ENCODE assay signal across 1 cellular context in the genomic region with DNA sequence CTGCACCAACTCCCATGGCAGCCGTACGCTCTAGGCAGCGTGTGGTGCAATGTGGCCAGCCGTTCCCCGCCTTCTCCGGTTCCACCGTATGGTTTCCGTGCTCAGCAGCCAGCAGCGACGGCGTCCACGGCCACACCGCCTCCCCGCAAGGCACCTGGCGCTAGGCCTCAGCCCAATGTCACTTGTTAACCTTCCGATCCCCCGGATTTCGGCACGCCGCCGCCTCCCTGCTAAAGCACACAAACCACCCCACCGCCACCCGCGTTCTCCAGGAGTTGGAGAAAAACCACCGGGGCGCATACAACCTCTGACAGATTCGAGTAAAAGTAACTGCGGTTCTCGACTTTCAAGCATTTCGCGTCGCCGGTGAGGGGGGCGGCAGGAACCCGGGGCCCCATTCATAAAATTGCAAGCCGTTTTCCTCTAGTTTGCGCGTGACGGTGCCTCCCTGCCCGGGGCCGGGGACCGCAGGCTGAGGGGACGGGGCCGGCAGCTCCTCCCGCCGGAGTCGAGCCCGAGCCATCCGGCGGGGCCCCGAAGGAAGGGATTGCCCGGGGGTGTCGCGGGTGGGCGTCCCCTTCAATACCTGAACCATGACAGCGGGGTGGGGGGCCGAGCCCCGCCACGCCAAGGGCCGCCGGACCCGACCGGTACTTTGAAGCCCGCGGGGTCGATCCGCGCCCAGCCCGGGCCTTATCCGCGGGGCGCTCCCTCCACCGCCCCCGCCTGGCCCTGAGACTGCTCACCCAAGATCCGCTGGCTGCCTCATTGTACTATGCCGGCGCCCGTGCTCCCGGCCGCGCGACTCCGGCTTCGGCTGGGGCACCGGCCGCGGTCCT.
TF ChIP-seq lines count a peak whose summit lies in the region.

A gene with protein sequence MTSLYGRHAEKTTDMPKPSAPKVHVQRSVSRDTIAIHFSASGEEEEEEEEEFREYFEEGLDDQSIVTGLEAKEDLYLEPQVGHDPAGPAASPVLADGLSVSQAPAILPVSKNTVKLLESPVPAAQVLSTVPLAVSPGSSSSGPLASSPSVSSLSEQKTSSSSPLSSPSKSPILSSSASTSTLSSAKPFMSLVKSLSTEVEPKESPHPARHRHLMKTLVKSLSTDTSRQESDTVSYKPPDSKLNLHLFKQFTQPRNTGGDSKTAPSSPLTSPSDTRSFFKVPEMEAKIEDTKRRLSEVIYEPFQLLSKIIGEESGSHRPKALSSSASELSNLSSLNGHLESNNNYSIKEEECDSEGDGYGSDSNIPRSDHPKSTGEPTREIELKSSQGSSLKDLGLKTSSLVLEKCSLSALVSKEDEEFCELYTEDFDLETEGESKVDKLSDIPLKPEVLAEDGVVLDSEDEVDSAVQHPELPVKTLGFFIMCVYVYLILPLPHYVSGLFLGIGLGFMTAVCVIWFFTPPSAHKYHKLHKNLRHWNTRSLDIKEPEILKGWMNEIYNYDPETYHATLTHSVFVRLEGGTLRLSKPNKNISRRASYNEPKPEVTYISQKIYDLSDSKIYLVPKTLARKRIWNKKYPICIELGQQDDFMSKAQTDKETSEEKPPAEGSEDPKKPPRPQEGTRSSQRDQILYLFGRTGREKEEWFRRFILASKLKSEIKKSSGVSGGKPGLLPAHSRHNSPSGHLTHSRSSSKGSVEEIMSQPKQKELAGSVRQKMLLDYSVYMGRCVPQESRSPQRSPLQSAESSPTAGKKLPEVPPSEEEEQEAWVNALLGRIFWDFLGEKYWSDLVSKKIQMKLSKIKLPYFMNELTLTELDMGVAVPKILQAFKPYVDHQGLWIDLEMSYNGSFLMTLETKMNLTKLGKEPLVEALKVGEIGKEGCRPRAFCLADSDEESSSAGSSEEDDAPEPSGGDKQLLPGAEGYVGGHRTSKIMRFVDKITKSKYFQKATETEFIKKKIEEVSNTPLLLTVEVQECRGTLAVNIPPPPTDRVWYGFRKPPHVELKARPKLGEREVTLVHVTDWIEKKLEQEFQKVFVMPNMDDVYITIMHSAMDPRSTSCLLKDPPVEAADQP (minus strand): TSS at position 839 of the 839 bp plus-strand sequence. CDS start 49,043 bp downstream, outside the sequence.

TF ChIP-seq in HepG2, 621 proteins besides CTCF, POLR2A, EP300 and RAD21 (continued from another document and continues in another):
- TF ChIP-seq ZNF484 (CRISPR knock-in tag; IDR thresholded peaks at IDR 0.05; ENCODE audit: borderline replicate concordance, low read depth) (no peak), ZSCAN22 (CRISPR knock-in tag; IDR thresholded peaks at IDR 0.05) (no peak; the same call in 1 of the 2 replicates), SATB2 (CRISPR knock-in tag; IDR thresholded peaks at IDR 0.05) (no peak; the same call in 1 of the 2 replicates), KLF6 (CRISPR knock-in tag; IDR thresholded peaks at IDR 0.05) (0 out of 2 replicates have a peak, but pooled peaks have one; percentile 30), NFRKB (IDR thresholded peaks at IDR 0.05) (no peak), ZNF232 (CRISPR knock-in tag; IDR thresholded peaks at IDR 0.05; ENCODE audit: borderline replicate concordance) (peak; percentile 52; the same call in 1 of the 2 replicates), ZSCAN31 (CRISPR knock-in tag; IDR thresholded peaks at IDR 0.05; ENCODE audit: low read depth) (no peak; the same call in 1 of the 2 replicates), ZNF235 (CRISPR knock-in tag; IDR thresholded peaks at IDR 0.05; ENCODE audit: borderline replicate concordance) (peak; percentile 57; the same call in 1 of the 2 replicates), EZH2 (conservative IDR thresholded peaks at IDR 0.05; ENCODE audit: low read depth, low read length) (no peak), SALL2 (CRISPR knock-in tag; IDR thresholded peaks at IDR 0.05) (no peak), ZNF510 (CRISPR knock-in tag; IDR thresholded peaks at IDR 0.05; ENCODE audit: low read depth) (no peak), YEATS4 (CRISPR knock-in tag; IDR thresholded peaks at IDR 0.05; ENCODE audit: borderline replicate concordance) (0 out of 2 replicates have a peak, but pooled peaks have one; percentile 20), ZNF121 (CRISPR knock-in tag; IDR thresholded peaks at IDR 0.05) (0 out of 2 replicates have a peak, but pooled peaks have one; percentile 29), SP1 (IDR thresholded peaks at IDR 0.05) (no peak), SP1 (CRISPR knock-in tag; IDR thresholded peaks at IDR 0.05) (no peak; the same call in 1 of the 2 replicates), ZNF180 (CRISPR knock-in tag; IDR thresholded peaks at IDR 0.05; ENCODE audit: borderline replicate concordance, low read depth) (no peak), RXRA (CRISPR knock-in tag; IDR thresholded peaks at IDR 0.05) (peak; percentile 38; the same call in 1 of the 2 replicates), ZNF878 (CRISPR knock-in tag; IDR thresholded peaks at IDR 0.05) (no peak), ZNF430 (CRISPR knock-in tag; IDR thresholded peaks at IDR 0.05) (no peak), RAD51 (IDR thresholded peaks at IDR 0.05; ENCODE audit: borderline replicate concordance) (no peak), FOXP1 (IDR thresholded peaks at IDR 0.05) (no peak), FOXP1 (CRISPR knock-in tag; IDR thresholded peaks at IDR 0.05) (no peak), ZNF577 (CRISPR knock-in tag; IDR thresholded peaks at IDR 0.05; ENCODE audit: borderline replicate concordance, low read depth) (no peak), ZNF746 (CRISPR knock-in tag; IDR thresholded peaks at IDR 0.05) (peak; percentile 65)
- TF ChIP-seq, protein P1, sequence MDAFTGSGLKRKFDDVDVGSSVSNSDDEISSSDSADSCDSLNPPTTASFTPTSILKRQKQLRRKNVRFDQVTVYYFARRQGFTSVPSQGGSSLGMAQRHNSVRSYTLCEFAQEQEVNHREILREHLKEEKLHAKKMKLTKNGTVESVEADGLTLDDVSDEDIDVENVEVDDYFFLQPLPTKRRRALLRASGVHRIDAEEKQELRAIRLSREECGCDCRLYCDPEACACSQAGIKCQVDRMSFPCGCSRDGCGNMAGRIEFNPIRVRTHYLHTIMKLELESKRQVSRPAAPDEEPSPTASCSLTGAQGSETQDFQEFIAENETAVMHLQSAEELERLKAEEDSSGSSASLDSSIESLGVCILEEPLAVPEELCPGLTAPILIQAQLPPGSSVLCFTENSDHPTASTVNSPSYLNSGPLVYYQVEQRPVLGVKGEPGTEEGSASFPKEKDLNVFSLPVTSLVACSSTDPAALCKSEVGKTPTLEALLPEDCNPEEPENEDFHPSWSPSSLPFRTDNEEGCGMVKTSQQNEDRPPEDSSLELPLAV (CRISPR knock-in tag; conservative IDR thresholded peaks at IDR 0.05; ENCODE audit: low read depth): no peak
- TF ChIP-seq, protein P2, sequence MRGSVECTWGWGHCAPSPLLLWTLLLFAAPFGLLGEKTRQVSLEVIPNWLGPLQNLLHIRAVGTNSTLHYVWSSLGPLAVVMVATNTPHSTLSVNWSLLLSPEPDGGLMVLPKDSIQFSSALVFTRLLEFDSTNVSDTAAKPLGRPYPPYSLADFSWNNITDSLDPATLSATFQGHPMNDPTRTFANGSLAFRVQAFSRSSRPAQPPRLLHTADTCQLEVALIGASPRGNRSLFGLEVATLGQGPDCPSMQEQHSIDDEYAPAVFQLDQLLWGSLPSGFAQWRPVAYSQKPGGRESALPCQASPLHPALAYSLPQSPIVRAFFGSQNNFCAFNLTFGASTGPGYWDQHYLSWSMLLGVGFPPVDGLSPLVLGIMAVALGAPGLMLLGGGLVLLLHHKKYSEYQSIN (CRISPR knock-in tag; IDR thresholded peaks at IDR 0.05; ENCODE audit: borderline replicate concordance): no peak
- TF ChIP-seq, protein P3, sequence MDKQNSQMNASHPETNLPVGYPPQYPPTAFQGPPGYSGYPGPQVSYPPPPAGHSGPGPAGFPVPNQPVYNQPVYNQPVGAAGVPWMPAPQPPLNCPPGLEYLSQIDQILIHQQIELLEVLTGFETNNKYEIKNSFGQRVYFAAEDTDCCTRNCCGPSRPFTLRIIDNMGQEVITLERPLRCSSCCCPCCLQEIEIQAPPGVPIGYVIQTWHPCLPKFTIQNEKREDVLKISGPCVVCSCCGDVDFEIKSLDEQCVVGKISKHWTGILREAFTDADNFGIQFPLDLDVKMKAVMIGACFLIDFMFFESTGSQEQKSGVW (CRISPR knock-in tag; IDR thresholded peaks at IDR 0.05; ENCODE audit: borderline replicate concordance): peak; percentile 28; the same call in 1 of the 2 replicates
- TF ChIP-seq, protein P4, sequence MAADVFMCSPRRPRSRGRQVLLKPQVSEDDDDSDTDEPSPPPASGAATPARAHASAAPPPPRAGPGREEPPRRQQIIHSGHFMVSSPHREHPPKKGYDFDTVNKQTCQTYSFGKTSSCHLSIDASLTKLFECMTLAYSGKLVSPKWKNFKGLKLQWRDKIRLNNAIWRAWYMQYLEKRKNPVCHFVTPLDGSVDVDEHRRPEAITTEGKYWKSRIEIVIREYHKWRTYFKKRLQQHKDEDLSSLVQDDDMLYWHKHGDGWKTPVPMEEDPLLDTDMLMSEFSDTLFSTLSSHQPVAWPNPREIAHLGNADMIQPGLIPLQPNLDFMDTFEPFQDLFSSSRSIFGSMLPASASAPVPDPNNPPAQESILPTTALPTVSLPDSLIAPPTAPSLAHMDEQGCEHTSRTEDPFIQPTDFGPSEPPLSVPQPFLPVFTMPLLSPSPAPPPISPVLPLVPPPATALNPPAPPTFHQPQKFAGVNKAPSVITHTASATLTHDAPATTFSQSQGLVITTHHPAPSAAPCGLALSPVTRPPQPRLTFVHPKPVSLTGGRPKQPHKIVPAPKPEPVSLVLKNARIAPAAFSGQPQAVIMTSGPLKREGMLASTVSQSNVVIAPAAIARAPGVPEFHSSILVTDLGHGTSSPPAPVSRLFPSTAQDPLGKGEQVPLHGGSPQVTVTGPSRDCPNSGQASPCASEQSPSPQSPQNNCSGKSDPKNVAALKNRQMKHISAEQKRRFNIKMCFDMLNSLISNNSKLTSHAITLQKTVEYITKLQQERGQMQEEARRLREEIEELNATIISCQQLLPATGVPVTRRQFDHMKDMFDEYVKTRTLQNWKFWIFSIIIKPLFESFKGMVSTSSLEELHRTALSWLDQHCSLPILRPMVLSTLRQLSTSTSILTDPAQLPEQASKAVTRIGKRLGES (CRISPR knock-in tag; IDR thresholded peaks at IDR 0.05; ENCODE audit: borderline replicate concordance): no peak
- TF ChIP-seq, protein P5, sequence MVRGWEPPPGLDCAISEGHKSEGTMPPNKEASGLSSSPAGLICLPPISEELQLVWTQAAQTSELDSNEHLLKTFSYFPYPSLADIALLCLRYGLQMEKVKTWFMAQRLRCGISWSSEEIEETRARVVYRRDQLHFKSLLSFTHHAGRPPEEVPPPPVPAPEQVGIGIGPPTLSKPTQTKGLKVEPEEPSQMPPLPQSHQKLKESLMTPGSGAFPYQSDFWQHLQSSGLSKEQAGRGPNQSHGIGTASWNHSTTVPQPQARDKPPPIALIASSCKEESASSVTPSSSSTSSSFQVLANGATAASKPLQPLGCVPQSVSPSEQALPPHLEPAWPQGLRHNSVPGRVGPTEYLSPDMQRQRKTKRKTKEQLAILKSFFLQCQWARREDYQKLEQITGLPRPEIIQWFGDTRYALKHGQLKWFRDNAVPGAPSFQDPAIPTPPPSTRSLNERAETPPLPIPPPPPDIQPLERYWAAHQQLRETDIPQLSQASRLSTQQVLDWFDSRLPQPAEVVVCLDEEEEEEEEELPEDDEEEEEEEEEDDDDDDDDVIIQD (CRISPR knock-in tag; IDR thresholded peaks at IDR 0.05; ENCODE audit: low read depth): no peak
- TF ChIP-seq, protein P6, sequence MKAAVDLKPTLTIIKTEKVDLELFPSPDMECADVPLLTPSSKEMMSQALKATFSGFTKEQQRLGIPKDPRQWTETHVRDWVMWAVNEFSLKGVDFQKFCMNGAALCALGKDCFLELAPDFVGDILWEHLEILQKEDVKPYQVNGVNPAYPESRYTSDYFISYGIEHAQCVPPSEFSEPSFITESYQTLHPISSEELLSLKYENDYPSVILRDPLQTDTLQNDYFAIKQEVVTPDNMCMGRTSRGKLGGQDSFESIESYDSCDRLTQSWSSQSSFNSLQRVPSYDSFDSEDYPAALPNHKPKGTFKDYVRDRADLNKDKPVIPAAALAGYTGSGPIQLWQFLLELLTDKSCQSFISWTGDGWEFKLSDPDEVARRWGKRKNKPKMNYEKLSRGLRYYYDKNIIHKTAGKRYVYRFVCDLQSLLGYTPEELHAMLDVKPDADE (CRISPR knock-in tag; IDR thresholded peaks at IDR 0.05): no peak
- TF ChIP-seq, protein P7, sequence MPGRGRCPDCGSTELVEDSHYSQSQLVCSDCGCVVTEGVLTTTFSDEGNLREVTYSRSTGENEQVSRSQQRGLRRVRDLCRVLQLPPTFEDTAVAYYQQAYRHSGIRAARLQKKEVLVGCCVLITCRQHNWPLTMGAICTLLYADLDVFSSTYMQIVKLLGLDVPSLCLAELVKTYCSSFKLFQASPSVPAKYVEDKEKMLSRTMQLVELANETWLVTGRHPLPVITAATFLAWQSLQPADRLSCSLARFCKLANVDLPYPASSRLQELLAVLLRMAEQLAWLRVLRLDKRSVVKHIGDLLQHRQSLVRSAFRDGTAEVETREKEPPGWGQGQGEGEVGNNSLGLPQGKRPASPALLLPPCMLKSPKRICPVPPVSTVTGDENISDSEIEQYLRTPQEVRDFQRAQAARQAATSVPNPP (CRISPR knock-in tag; IDR thresholded peaks at IDR 0.05): no peak
- TF ChIP-seq, protein P8, sequence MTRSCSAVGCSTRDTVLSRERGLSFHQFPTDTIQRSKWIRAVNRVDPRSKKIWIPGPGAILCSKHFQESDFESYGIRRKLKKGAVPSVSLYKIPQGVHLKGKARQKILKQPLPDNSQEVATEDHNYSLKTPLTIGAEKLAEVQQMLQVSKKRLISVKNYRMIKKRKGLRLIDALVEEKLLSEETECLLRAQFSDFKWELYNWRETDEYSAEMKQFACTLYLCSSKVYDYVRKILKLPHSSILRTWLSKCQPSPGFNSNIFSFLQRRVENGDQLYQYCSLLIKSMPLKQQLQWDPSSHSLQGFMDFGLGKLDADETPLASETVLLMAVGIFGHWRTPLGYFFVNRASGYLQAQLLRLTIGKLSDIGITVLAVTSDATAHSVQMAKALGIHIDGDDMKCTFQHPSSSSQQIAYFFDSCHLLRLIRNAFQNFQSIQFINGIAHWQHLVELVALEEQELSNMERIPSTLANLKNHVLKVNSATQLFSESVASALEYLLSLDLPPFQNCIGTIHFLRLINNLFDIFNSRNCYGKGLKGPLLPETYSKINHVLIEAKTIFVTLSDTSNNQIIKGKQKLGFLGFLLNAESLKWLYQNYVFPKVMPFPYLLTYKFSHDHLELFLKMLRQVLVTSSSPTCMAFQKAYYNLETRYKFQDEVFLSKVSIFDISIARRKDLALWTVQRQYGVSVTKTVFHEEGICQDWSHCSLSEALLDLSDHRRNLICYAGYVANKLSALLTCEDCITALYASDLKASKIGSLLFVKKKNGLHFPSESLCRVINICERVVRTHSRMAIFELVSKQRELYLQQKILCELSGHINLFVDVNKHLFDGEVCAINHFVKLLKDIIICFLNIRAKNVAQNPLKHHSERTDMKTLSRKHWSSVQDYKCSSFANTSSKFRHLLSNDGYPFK (CRISPR knock-in tag; IDR thresholded peaks at IDR 0.05; ENCODE audit: borderline replicate concordance): peak; percentile 36; the same call in 1 of the 2 replicates
- TF ChIP-seq, protein P9, sequence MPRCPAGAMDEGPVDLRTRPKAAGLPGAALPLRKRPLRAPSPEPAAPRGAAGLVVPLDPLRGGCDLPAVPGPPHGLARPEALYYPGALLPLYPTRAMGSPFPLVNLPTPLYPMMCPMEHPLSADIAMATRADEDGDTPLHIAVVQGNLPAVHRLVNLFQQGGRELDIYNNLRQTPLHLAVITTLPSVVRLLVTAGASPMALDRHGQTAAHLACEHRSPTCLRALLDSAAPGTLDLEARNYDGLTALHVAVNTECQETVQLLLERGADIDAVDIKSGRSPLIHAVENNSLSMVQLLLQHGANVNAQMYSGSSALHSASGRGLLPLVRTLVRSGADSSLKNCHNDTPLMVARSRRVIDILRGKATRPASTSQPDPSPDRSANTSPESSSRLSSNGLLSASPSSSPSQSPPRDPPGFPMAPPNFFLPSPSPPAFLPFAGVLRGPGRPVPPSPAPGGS (CRISPR knock-in tag; IDR thresholded peaks at IDR 0.05): no peak
